Comparison of ENCODE assay signal across 32 cellular contexts in the genomic region with DNA sequence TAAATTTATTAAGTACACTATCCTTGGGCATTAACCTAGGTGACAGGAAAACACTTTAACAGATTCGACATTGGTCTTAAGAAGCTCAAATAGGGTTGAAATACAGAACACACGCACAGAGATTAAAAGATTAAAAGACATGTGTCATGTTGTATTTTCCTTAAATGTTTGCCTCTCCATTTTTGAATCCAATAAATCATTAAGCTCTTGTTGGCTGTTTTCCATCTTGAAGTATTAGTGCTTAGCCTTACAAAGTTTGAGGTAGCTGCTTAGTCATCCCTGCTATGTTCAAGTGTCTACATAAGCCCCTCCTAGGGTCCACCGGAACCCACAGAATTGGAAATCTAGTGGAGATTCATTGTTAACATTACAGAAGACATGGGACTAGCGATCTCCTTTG. TPM values are rescaled to one million over a fixed set of nuclear protein-coding genes. Genes with fewer than 3 reads are reported as not detected.
"Had no signal": no experiment of that assay in that cellular context is flagged by ENCODE, and none has a peak within 500 bp of the region (broad histone marks: within the 10 kb centered on the region; RNA-seq: fewer than 3 reads in every experiment).

No MANE protein-coding gene starts in this region.

- DNase-seq: hippocampal formation; kidney glomerular epithelial cell; left colon; left lung; lower lobe of right lung; mammary epithelial cell; mesendoderm; naive B cell; natural killer cell; nephron progenitor cell; occipital lobe; psoas muscle; right cardiac atrium; stimulated activated CD4-positive, alpha-beta T cell treated with anti-CD3 and anti-CD28 coated beads, Interleukin-12 subunit alpha, Interleukin-12 subunit beta, amount 100 ng/mL, for 4 hours; stimulated activated CD4-positive, alpha-beta T cell treated with anti-CD3 and anti-CD28 coated beads, Interleukin-15, amount 100 ng/mL, for 24 hours; stimulated activated CD4-positive, alpha-beta T cell treated with anti-CD3 and anti-CD28 coated beads, Interleukin-2, amount 100 ng/mL, for 24 hours; stimulated activated CD4-positive, alpha-beta T cell treated with anti-CD3 and anti-CD28 coated beads, Interleukin-4, amount 100 ng/mL, for 1 hour; stimulated activated naive B cell treated with anti-CD40 and anti-IgM and Interleukin-4, amounts not matched to agents 10 μg/mL and 1 μg/mL and 100 μg/mL, for 72 hours; stimulated activated naive CD8-positive, alpha-beta T cell treated with anti-CD3 and anti-CD28 coated beads, Interleukin-15, Interleukin-2, amounts not matched to agents 100 U/mL and 50 U/mL, for 24 hours; stomach; testis; thyroid gland; transverse colon; upper lobe of left lung had no signal

RNA-seq across cellular contexts. Expression of a gene that starts 12.7 kb away (rescaled TPM):
- total RNA-seq: left colon, left lung, liver, lower lobe of right lung, mammary epithelial cell, mesothelial cell of epicardium, mononuclear cell, natural killer cell, occipital lobe, osteocyte, posterior vena cava, psoas muscle, right cardiac atrium, sciatic nerve, stomach, thyroid gland, transverse colon, upper lobe of left lung, urinary bladder, vagina had no signal
